ENCODE assay signal across 30 cellular contexts in genomic region chr10:133062085-133062484, GRCh38. TPM values are rescaled to one million over a fixed set of nuclear protein-coding genes. Genes with fewer than 3 reads are reported as not detected.
A peak's percentile ranks its signal among the peaks of the same experiment; 100 is the strongest.
DNase-seq lines count a peak whose midpoint lies in the region; ATAC-seq, FAIRE-seq and TF ChIP-seq lines count a peak whose summit lies in the region.
"Had no signal": no experiment of that assay in that cellular context is flagged by ENCODE, and none has a peak within 500 bp of the region (broad histone marks: within the 10 kb centered on the region; RNA-seq: fewer than 3 reads in every experiment).

No MANE protein-coding gene starts in this region.

- no peak for FAIRE-seq in urothelium cell line (lab: Jason Lieb, UNC)
- FAIRE-seq: A204.1, GM12878, GM12892, GM18507 had no signal

- H3K27ac ChIP-seq in foreskin keratinocyte: no peak overlapping the region
- H3K27ac ChIP-seq: BLaER1 had no signal

- DNase-seq in NCI-H748 (lab: John Stamatoyannopoulos, UW; ENCODE audit: unreplicated experiment) (peak; percentile 17), NCI-H748 treated with DMSO at 0.1 percent for 48 hours (lab: John Stamatoyannopoulos, UW) (no peak), SHP77 (lab: John Stamatoyannopoulos, UW) (peak; percentile 23 to 45), SHP77 treated with DMSO at 0.1 percent for 48 hours (lab: John Stamatoyannopoulos, UW) (no peak), LNCaP clone FGC (ENCODE audit: low read depth) (peak; percentile 11), urothelium cell line (ENCODE audit: low spot score) (peak; percentile 33), NCI-H345 treated with DMSO at 0.1 percent for 48 hours (lab: John Stamatoyannopoulos, UW; ENCODE audit: unreplicated experiment) (no peak), foreskin keratinocyte (no peak)
- DNase-seq: 8988T; ACHN; BE2C; C1 segment of cervical spinal cord; CD4-positive, alpha-beta memory T cell; CD4-positive, CD25-positive, alpha-beta regulatory T cell; COR-L47; DMS 273 treated with DMSO at 0.1 percent for 48 hours; DMS53; DMS79; DND-41; EL; GDM1 had no signal

- TF ChIP-seq CTCF in LNCaP clone FGC (IDR thresholded peaks at IDR 0.05; ENCODE audit: control insufficient read depth, extremely low read depth, insufficient read depth) (no peak), foreskin keratinocyte (conservative IDR thresholded peaks at IDR 0.05) (no peak)

- H3K27me3 ChIP-seq in foreskin keratinocyte: no peaks in the 10 kb centered on the region
- H3K27me3 ChIP-seq: BE2C, BLaER1 had no signal

- no peaks in the 10 kb centered on the region for H3K4me1 ChIP-seq in foreskin keratinocyte
- H3K4me1 ChIP-seq: BE2C had no signal

- no peak overlapping the region for H3K4me3 ChIP-seq in LNCaP clone FGC (ENCODE audit: low read depth, low read length)
- H3K4me3 ChIP-seq: BLaER1, GM12878 had no signal

- no peak for ATAC-seq in foreskin keratinocyte
- ATAC-seq: GM12878 had no signal

RNA-seq across cellular contexts. Expression of gene ADGRA1, which starts 25.6 kb away (rescaled TPM):
- total RNA-seq in foreskin keratinocyte: not detected in 2 replicates
- not detected in 2 replicates for polyA plus RNA-seq in foreskin keratinocyte
- total RNA-seq: CD4-positive, alpha-beta memory T cell; CD4-positive, CD25-positive, alpha-beta regulatory T cell; Daoy; G401; GM12878 had no signal
- polyA plus RNA-seq: AG04450; CD14-positive monocyte; CD4-positive, alpha-beta memory T cell; CD4-positive, CD25-positive, alpha-beta regulatory T cell; GM12878 had no signal

Comparison
In these comparisons a context has a peak if more than half of its experiments do, and no peak if none do; other contexts are left out.
1. DNase-seq: peak in NCI-H748 (single experiment), SHP77 (2 of 2), LNCaP clone FGC (single experiment) and urothelium cell line (single experiment); none in NCI-H748 treated with DMSO at 0.1 percent for 48 hours (single experiment), SHP77 treated with DMSO at 0.1 percent for 48 hours (single experiment), NCI-H345 treated with DMSO at 0.1 percent for 48 hours (single experiment) and foreskin keratinocyte (0 of 2).